27 cellular contexts compared by ENCODE assay signal in the genomic region with DNA sequence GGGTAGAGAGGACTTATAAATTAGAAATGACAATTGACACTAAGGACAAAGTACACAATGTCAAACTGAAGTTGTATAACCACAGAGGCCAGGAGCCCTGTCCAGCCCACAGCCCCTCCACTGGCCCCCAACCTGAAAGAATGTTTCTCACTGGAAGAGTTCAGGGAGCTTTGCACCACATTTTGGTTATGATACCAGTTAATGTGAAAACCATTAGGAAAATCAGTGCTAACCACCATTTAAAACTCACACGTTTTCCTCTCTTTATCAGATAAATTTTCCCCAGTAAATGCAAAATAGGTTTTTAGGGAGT. TPM values are rescaled to one million over a fixed set of nuclear protein-coding genes. Genes with fewer than 3 reads are reported as not detected.
DNase-seq lines count a peak whose midpoint lies in the region; ATAC-seq, FAIRE-seq and TF ChIP-seq lines count a peak whose summit lies in the region.
"Had no signal": no experiment of that assay in that cellular context is flagged by ENCODE, and none has a peak within 500 bp of the region (broad histone marks: within the 10 kb centered on the region; RNA-seq: fewer than 3 reads in every experiment).

No MANE protein-coding gene starts in this region.

- DNase-seq in HepG2 (ENCODE audit: low spot score) = peak; percentile 27
- no peak for DNase-seq in right lobe of liver
- no peak for DNase-seq in smooth muscle cell (lab: John Stamatoyannopoulos, UW; ENCODE audit: unreplicated experiment)
- no peak for DNase-seq in posterior cingulate gyrus
- DNase-seq: ACHN; BE2C; C1 segment of cervical spinal cord; CD4-positive, alpha-beta memory T cell; CD8-positive, alpha-beta memory T cell; COR-L47; DMS 273 treated with DMSO at 0.1 percent for 48 hours; DMS153; DMS79; DND-41; EL; GDM1 had no signal

- H3K9me3 ChIP-seq in HepG2 (ENCODE audit: low read length) (no peaks in the 10 kb centered on the region), right lobe of liver (no peaks in the 10 kb centered on the region), smooth muscle cell (replicated peaks; ENCODE audit: low read depth) (no peaks in the 10 kb centered on the region)
- H3K9me3 ChIP-seq: A549, BE2C, BLaER1 had no signal

- H3K27ac ChIP-seq in HepG2 (ENCODE audit: extremely low read length, insufficient read depth, low read length) (no peak overlapping the region), right lobe of liver (no peak overlapping the region), smooth muscle cell (ENCODE audit: low read depth) (peak overlapping the region; percentile 37)
- H3K27ac ChIP-seq: 22Rv1, A549, BLaER1 had no signal

- no peak overlapping the region for H3K4me3 ChIP-seq in HepG2 (replicated peaks in 1 of 3; ENCODE audit: insufficient read depth in 1 of 3, low read depth in 2 of 3, low read length in 3 of 3)
- no peak overlapping the region for H3K4me3 ChIP-seq in right lobe of liver
- H3K4me3 ChIP-seq in smooth muscle cell = no peak overlapping the region
- H3K4me3 ChIP-seq: A549, BLaER1, GM12878 had no signal

- H3K4me1 ChIP-seq in HepG2 (ENCODE audit: insufficient read depth, low read length) (peaks cover 46% of the 10 kb centered on the region), right lobe of liver (no peaks in the 10 kb centered on the region), smooth muscle cell (ENCODE audit: low read depth) (no peaks in the 10 kb centered on the region)
- H3K4me1 ChIP-seq: A549, BE2C, BLaER1 had no signal

- H3K79me2 ChIP-seq in HepG2 (ENCODE audit: insufficient read depth, low read length) = no peaks in the 10 kb centered on the region
- H3K79me2 ChIP-seq in smooth muscle cell (ENCODE audit: low read depth) = no peaks in the 10 kb centered on the region

- FAIRE-seq in HepG2 (lab: Jason Lieb, UNC) = no peak
- FAIRE-seq: A549, GM12878, GM12892, GM18507 had no signal

- POLR2A ChIA-PET in HepG2 (lab: Yijun Ruan, JAX) = interaction anchor here (1.4 to 1.5 kb wide), 2 partner anchors 24 to 38 kb away, joined by 5 read pairs; a partner anchor contains a TSS

- TF ChIP-seq POLR2A in HepG2 (IDR thresholded peaks at IDR 0.05; ENCODE audit: insufficient read depth in 1 of 2, low read depth in 2 of 2, low read length in 2 of 2) (no peak), right lobe of liver (IDR thresholded peaks at IDR 0.05) (no peak)

- WGBS in HepG2 (ENCODE audit: low lambda C conversion rate) = 28% methylated on average over 1 of the region's 1 CpG
- 42% methylated on average over 1 of the region's 1 CpG for WGBS in right lobe of liver (ENCODE audit: insufficient coverage, low coverage, low lambda C conversion rate, missing lambda C conversion rate)
- WGBS in smooth muscle cell (ENCODE audit: low lambda C conversion rate) = 38% methylated on average over 1 of the region's 1 CpG

- ATAC-seq in HepG2 (peak; percentile 45), right lobe of liver (no peak), HG03469 (IDR thresholded peaks at IDR 0.05; ENCODE audit: unreplicated experiment) (no peak)
- ATAC-seq: A549, GM12878 had no signal

- H3K4me2 ChIP-seq in HepG2 (ENCODE audit: low read depth, low read length) = peak overlapping the region; percentile 1; the same call in 1 of the 2 replicates
- no peak overlapping the region for H3K4me2 ChIP-seq in smooth muscle cell
- H3K4me2 ChIP-seq: A549, BLaER1 had no signal

- H3K36me3 ChIP-seq in HepG2 (replicated peaks in 1 of 2; ENCODE audit: control insufficient read depth in 1 of 2, insufficient read depth in 2 of 2, low read length in 2 of 2) (peaks cover 8 to 24% of the 10 kb centered on the region in 2 experiments; a peak in 4 of 5 replicates), right lobe of liver (peaks cover 4 to 22% (median 11%) of the 10 kb centered on the region in 4 donors), smooth muscle cell (ENCODE audit: low read depth) (peaks cover 5% of the 10 kb centered on the region)
- H3K36me3 ChIP-seq: BE2C, BLaER1 had no signal

- H3K27me3 ChIP-seq in HepG2 (ENCODE audit: control insufficient read depth in 1 of 2, insufficient read depth in 2 of 2, low read length in 2 of 2) (no peaks in the 10 kb centered on the region), right lobe of liver (no peaks in the 10 kb centered on the region), smooth muscle cell (ENCODE audit: low read depth) (no peaks in the 10 kb centered on the region)
- H3K27me3 ChIP-seq: BE2C, BLaER1 had no signal

- in situ Hi-C loops in HepG2 (cut with HindIII; ENCODE audit: extremely low pct_ligation_motif_present, low pct_unique_long_range_greater_than_20kb) = no loop called here

- H3K9ac ChIP-seq in HepG2 (ENCODE audit: insufficient read depth, low read depth, low read length) (no peak overlapping the region), smooth muscle cell (ENCODE audit: low read depth) (no peak overlapping the region)
- H3K9ac ChIP-seq: BLaER1 had no signal

- H2AFZ ChIP-seq in HepG2 (ENCODE audit: low read length) (no peak overlapping the region), smooth muscle cell (ENCODE audit: low read depth) (no peak overlapping the region)

- CTCF ChIA-PET in HepG2 (lab: Yijun Ruan, JAX; ENCODE audit: low intra/inter-chr PET ratio, low total read pairs) = no interaction called here

- BruUV-seq in HepG2 (replicated peaks; lab: Mats Ljungman, UMichigan) = no TSS peak

- TF ChIP-seq RAD21 in HepG2 (CRISPR knock-in tag; IDR thresholded peaks at IDR 0.05) = no peak

- H4K20me1 ChIP-seq in HepG2 (ENCODE audit: insufficient read depth, low read length) (no peaks in the 10 kb centered on the region), smooth muscle cell (ENCODE audit: low read depth) (no peaks in the 10 kb centered on the region)
- H4K20me1 ChIP-seq: BLaER1 had no signal

- intact Hi-C loops in HepG2 (cut with micrococcal nuclease; ENCODE audit: unreplicated experiment) (no loop called here), right lobe of liver (cut with DNase I) (loop anchor here in 1 of 2 donors (10.0 kb wide), 1 partner anchor 54 kb away; no protein-coding TSS in a partner anchor), posterior cingulate gyrus (cut with DNase I) (no loop called here)

- TF ChIP-seq CTCF in HepG2 (CRISPR knock-in tag; IDR thresholded peaks at IDR 0.05) (no peak), right lobe of liver (IDR thresholded peaks at IDR 0.05) (no peak), smooth muscle cell (IDR thresholded peaks at IDR 0.05; ENCODE audit: borderline replicate concordance, insufficient read depth, poor library complexity, severe bottlenecking) (no peak)

- peaks cover 3% of the 10 kb centered on the region for H3F3A ChIP-seq in smooth muscle cell (ENCODE audit: low read depth)

- TF ChIP-seq EP300 in HepG2 (IDR thresholded peaks at IDR 0.05; ENCODE audit: low read depth in 2 of 2, low read length in 2 of 2) (no peak), HepG2 (CRISPR knock-in tag; IDR thresholded peaks at IDR 0.05; ENCODE audit: borderline replicate concordance) (no peak)

RNA-seq across cellular contexts. Expression of a gene that starts 6.2 kb away (rescaled TPM):
- total RNA-seq in HepG2 (2016; rRNA removed; fragmentation: Illumina TruSeq; extraction: Trizol) (not detected in 2 replicates), right lobe of liver (1 to 10 TPM; 1.2 to 3.1 (median 2.3) TPM), smooth muscle cell (0.13 and 0.40 TPM in 2 replicates)
- total RNA-seq in HepG2 (2016; cell fraction: cytosol; rRNA removed; fragmentation: Illumina TruSeq; extraction: Trizol; ENCODE audit: low read depth) = not detected in 2 replicates
- total RNA-seq in HepG2 (2016; cell fraction: insoluble cytoplasmic fraction; rRNA removed; fragmentation: Illumina TruSeq; extraction: Trizol) = not detected in 2 replicates
- total RNA-seq in HepG2 (2016; cell fraction: membrane; rRNA removed; fragmentation: Illumina TruSeq; extraction: Trizol) = not detected in 2 replicates
- not detected in 2 replicates for total RNA-seq in HepG2 (2016; cell fraction: nucleus; rRNA removed; fragmentation: Illumina TruSeq; extraction: Trizol)
- polyA plus RNA-seq in HepG2 (2011; rRNA removed) (0.03 TPM in 1 of 2 replicates, not detected in the other), smooth muscle cell (0.10 and 1.2 TPM in 2 replicates)
- polyA plus RNA-seq in HepG2 (2011; cell fraction: cytosol; rRNA removed) = 0.03 TPM in 1 of 2 replicates, not detected in the other
- polyA plus RNA-seq in HepG2 (2011; cell fraction: nucleus; rRNA removed) = not detected in 2 replicates
- 0.19 TPM in 1 of 2 replicates, not detected in the other for polyA plus RNA-seq in HepG2 (2012)
- polyA plus RNA-seq in HepG2 (2016; cell fraction: cytosol; fragmentation: Illumina TruSeq; extraction: Trizol; ENCODE audit: low read depth) = not detected in 2 replicates
- polyA plus RNA-seq in HepG2 (2016; cell fraction: insoluble cytoplasmic fraction; fragmentation: Illumina TruSeq; extraction: Trizol; ENCODE audit: low read depth) = not detected in 2 replicates
- polyA plus RNA-seq in HepG2 (2016; cell fraction: membrane; fragmentation: Illumina TruSeq; extraction: Trizol; ENCODE audit: low read depth) = not detected in 2 replicates
- not detected in 2 replicates for polyA plus RNA-seq in HepG2 (2016; cell fraction: nucleus; fragmentation: Illumina TruSeq; extraction: Trizol; ENCODE audit: insufficient read depth, low read depth)
- polyA minus RNA-seq in HepG2 (2011; rRNA and poly(A)+ RNA removed; ENCODE audit: low replicate concordance) = 0.09 and 0.10 TPM in 2 replicates
- not detected in 2 replicates for polyA minus RNA-seq in HepG2 (2011; cell fraction: cytosol; rRNA and poly(A)+ RNA removed)
- not detected in 2 replicates for polyA minus RNA-seq in HepG2 (2011; cell fraction: nucleus; rRNA and poly(A)+ RNA removed)
- total RNA-seq: A172; CD4-positive, CD25-positive, alpha-beta regulatory T cell; Daoy; G401; GM12878 had no signal
- polyA plus RNA-seq: CD4-positive, alpha-beta memory T cell; CD4-positive, CD25-positive, alpha-beta regulatory T cell; CD8-positive, alpha-beta memory T cell; GM12878 had no signal

RNA-seq across cellular contexts. Expression of a gene that starts 38.1 kb away (rescaled TPM):
- total RNA-seq in HepG2 (2016; rRNA removed; fragmentation: Illumina TruSeq; extraction: Trizol) (38.0 and 48.3 TPM in 2 replicates), right lobe of liver (10 to 100 TPM; 40.8 to 67.6 (median 52.2) TPM), smooth muscle cell (32.4 and 36.6 TPM in 2 replicates)
- total RNA-seq in HepG2 (2016; cell fraction: cytosol; rRNA removed; fragmentation: Illumina TruSeq; extraction: Trizol; ENCODE audit: low read depth) = 15.9 and 21.1 TPM in 2 replicates
- 40.6 and 43.4 TPM in 2 replicates for total RNA-seq in HepG2 (2016; cell fraction: insoluble cytoplasmic fraction; rRNA removed; fragmentation: Illumina TruSeq; extraction: Trizol)
- total RNA-seq in HepG2 (2016; cell fraction: membrane; rRNA removed; fragmentation: Illumina TruSeq; extraction: Trizol) = 64.6 and 78.0 TPM in 2 replicates
- total RNA-seq in HepG2 (2016; cell fraction: nucleus; rRNA removed; fragmentation: Illumina TruSeq; extraction: Trizol) = 35.3 and 37.4 TPM in 2 replicates
- polyA plus RNA-seq in HepG2 (2011; rRNA removed) (81.2 and 93.1 TPM in 2 replicates), smooth muscle cell (20.0 and 26.8 TPM in 2 replicates)
- polyA plus RNA-seq in HepG2 (2011; cell fraction: cytosol; rRNA removed) = 67.4 and 75.1 TPM in 2 replicates
- polyA plus RNA-seq in HepG2 (2011; cell fraction: nucleus; rRNA removed) = 35.7 and 38.6 TPM in 2 replicates
- 30.0 and 50.4 TPM in 2 replicates for polyA plus RNA-seq in HepG2 (2012)
- polyA plus RNA-seq in HepG2 (2016; cell fraction: cytosol; fragmentation: Illumina TruSeq; extraction: Trizol; ENCODE audit: low read depth) = 29.7 and 33.1 TPM in 2 replicates
- 48.4 and 48.5 TPM in 2 replicates for polyA plus RNA-seq in HepG2 (2016; cell fraction: insoluble cytoplasmic fraction; fragmentation: Illumina TruSeq; extraction: Trizol; ENCODE audit: low read depth)
- 58.8 and 67.5 TPM in 2 replicates for polyA plus RNA-seq in HepG2 (2016; cell fraction: membrane; fragmentation: Illumina TruSeq; extraction: Trizol; ENCODE audit: low read depth)
- polyA plus RNA-seq in HepG2 (2016; cell fraction: nucleus; fragmentation: Illumina TruSeq; extraction: Trizol; ENCODE audit: insufficient read depth, low read depth) = 57.0 and 61.8 TPM in 2 replicates
- polyA minus RNA-seq in HepG2 (2011; rRNA and poly(A)+ RNA removed; ENCODE audit: low replicate concordance) = 1.5 and 93.0 TPM in 2 replicates
- polyA minus RNA-seq in HepG2 (2011; cell fraction: cytosol; rRNA and poly(A)+ RNA removed) = 52.1 and 62.2 TPM in 2 replicates
- polyA minus RNA-seq in HepG2 (2011; cell fraction: nucleus; rRNA and poly(A)+ RNA removed) = 50.9 and 53.8 TPM in 2 replicates
- total RNA-seq: G401 had no signal
